In the genomic region with DNA sequence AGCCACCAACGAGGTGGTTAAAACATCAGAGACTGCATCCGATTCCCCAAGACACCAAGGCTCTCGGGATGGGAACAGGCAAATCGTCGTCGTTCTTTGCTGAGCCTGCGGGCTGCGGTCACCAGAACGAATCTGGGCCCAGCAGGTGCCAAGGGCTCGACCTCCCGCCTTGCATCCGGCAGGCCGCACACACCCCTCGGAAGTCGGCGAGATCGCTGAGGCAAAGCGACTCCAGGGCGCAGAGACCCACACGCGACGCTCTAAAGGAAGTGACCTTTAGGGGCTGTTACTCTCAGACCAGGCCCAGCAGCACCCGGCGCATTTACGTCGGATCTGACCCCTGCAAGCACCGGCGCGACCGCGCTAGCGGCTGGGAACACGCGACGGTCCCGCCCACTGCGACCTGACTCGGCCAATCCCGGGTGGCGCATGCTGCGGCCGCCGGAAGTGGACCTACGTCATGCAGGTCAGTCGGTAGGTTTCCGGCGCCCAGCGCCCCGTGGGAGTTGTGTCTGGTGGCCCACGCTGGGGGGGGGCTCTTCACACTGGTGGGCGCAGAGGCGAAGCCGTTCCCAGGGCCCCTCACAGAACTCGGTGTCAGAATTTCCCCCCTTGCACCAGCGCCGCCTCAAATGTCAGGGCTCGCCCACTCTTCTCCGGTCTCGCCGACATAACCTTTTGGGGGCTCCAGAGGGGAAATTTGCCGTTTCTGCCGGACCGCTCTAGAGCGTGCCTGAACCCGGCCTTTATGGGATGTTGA, we compare ENCODE assay signal across 1 cellular context.
A peak's percentile ranks its signal among the peaks of the same experiment; 100 is the strongest.
TF ChIP-seq lines count a peak whose summit lies in the region.

No MANE protein-coding gene starts in this region.

TF ChIP-seq in HepG2, 621 proteins besides CTCF, POLR2A, EP300 and RAD21 (continued from another document):
- TF ChIP-seq, protein P1, sequence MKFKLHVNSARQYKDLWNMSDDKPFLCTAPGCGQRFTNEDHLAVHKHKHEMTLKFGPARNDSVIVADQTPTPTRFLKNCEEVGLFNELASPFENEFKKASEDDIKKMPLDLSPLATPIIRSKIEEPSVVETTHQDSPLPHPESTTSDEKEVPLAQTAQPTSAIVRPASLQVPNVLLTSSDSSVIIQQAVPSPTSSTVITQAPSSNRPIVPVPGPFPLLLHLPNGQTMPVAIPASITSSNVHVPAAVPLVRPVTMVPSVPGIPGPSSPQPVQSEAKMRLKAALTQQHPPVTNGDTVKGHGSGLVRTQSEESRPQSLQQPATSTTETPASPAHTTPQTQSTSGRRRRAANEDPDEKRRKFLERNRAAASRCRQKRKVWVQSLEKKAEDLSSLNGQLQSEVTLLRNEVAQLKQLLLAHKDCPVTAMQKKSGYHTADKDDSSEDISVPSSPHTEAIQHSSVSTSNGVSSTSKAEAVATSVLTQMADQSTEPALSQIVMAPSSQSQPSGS (CRISPR knock-in tag; IDR thresholded peaks at IDR 0.05), result peak; percentile 62; the same call in 1 of the 2 replicates
- TF ChIP-seq MTF2 (CRISPR knock-in tag; IDR thresholded peaks at IDR 0.05; ENCODE audit: borderline replicate concordance), result no peak
- no peak for TF ChIP-seq ZFP1 (CRISPR knock-in tag; IDR thresholded peaks at IDR 0.05)
- TF ChIP-seq THAP11 (CRISPR knock-in tag; IDR thresholded peaks at IDR 0.05), result peak; percentile 95
- 0 out of 2 replicates have a peak, but pooled peaks have one; percentile 8 for TF ChIP-seq FOXA3 (CRISPR knock-in tag; IDR thresholded peaks at IDR 0.05)
- no peak for TF ChIP-seq ZNF496 (CRISPR knock-in tag; IDR thresholded peaks at IDR 0.05; ENCODE audit: insufficient replicate concordance)
- TF ChIP-seq, protein P2, sequence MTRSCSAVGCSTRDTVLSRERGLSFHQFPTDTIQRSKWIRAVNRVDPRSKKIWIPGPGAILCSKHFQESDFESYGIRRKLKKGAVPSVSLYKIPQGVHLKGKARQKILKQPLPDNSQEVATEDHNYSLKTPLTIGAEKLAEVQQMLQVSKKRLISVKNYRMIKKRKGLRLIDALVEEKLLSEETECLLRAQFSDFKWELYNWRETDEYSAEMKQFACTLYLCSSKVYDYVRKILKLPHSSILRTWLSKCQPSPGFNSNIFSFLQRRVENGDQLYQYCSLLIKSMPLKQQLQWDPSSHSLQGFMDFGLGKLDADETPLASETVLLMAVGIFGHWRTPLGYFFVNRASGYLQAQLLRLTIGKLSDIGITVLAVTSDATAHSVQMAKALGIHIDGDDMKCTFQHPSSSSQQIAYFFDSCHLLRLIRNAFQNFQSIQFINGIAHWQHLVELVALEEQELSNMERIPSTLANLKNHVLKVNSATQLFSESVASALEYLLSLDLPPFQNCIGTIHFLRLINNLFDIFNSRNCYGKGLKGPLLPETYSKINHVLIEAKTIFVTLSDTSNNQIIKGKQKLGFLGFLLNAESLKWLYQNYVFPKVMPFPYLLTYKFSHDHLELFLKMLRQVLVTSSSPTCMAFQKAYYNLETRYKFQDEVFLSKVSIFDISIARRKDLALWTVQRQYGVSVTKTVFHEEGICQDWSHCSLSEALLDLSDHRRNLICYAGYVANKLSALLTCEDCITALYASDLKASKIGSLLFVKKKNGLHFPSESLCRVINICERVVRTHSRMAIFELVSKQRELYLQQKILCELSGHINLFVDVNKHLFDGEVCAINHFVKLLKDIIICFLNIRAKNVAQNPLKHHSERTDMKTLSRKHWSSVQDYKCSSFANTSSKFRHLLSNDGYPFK (CRISPR knock-in tag; IDR thresholded peaks at IDR 0.05; ENCODE audit: borderline replicate concordance), result peak; percentile 54; the same call in 1 of the 2 replicates
- no peak for TF ChIP-seq SATB2 (CRISPR knock-in tag; IDR thresholded peaks at IDR 0.05)
- TF ChIP-seq ZNF720 (CRISPR knock-in tag; IDR thresholded peaks at IDR 0.05), result no peak
- no peak for TF ChIP-seq ZNF543 (CRISPR knock-in tag; IDR thresholded peaks at IDR 0.05)
- peak; percentile 79 for TF ChIP-seq RNF2 (conservative IDR thresholded peaks at IDR 0.05; ENCODE audit: low read depth)
- peak; percentile 86 for TF ChIP-seq SRSF1 (optimal IDR thresholded peaks at IDR 0.05; ENCODE audit: low read depth, low read length)
- TF ChIP-seq, protein P3, sequence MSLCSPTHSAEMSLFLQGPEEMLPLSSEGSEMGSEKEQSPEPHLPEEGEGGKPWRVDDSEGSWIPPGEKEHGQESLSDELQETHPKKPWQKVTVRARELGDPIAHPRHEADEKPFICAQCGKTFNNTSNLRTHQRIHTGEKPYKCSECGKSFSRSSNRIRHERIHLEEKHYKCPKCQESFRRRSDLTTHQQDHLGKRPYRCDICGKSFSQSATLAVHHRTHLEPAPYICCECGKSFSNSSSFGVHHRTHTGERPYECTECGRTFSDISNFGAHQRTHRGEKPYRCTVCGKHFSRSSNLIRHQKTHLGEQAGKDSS (CRISPR knock-in tag; IDR thresholded peaks at IDR 0.05; ENCODE audit: borderline replicate concordance, low read depth), result no peak
- TF ChIP-seq ATF1 (CRISPR knock-in tag; IDR thresholded peaks at IDR 0.05), result peak; percentile 89
- TF ChIP-seq, protein P4, sequence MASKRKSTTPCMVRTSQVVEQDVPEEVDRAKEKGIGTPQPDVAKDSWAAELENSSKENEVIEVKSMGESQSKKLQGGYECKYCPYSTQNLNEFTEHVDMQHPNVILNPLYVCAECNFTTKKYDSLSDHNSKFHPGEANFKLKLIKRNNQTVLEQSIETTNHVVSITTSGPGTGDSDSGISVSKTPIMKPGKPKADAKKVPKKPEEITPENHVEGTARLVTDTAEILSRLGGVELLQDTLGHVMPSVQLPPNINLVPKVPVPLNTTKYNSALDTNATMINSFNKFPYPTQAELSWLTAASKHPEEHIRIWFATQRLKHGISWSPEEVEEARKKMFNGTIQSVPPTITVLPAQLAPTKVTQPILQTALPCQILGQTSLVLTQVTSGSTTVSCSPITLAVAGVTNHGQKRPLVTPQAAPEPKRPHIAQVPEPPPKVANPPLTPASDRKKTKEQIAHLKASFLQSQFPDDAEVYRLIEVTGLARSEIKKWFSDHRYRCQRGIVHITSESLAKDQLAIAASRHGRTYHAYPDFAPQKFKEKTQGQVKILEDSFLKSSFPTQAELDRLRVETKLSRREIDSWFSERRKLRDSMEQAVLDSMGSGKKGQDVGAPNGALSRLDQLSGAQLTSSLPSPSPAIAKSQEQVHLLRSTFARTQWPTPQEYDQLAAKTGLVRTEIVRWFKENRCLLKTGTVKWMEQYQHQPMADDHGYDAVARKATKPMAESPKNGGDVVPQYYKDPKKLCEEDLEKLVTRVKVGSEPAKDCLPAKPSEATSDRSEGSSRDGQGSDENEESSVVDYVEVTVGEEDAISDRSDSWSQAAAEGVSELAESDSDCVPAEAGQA (IDR thresholded peaks at IDR 0.05; ENCODE audit: low read depth), result 0 out of 2 replicates have a peak, but pooled peaks have one; percentile 39
- TF ChIP-seq, protein P4 (CRISPR knock-in tag; IDR thresholded peaks at IDR 0.05; ENCODE audit: borderline replicate concordance), result no peak
- no peak for TF ChIP-seq ZNF598 (CRISPR knock-in tag; IDR thresholded peaks at IDR 0.05; ENCODE audit: borderline replicate concordance)
- no peak for TF ChIP-seq ONECUT2 (CRISPR knock-in tag; IDR thresholded peaks at IDR 0.05)
- TF ChIP-seq DMAP1 (CRISPR knock-in tag; IDR thresholded peaks at IDR 0.05), result peak; percentile 59; the same call in 1 of the 2 replicates
- no peak for TF ChIP-seq ZNF317 (CRISPR knock-in tag; IDR thresholded peaks at IDR 0.05)
- TF ChIP-seq, protein P5, sequence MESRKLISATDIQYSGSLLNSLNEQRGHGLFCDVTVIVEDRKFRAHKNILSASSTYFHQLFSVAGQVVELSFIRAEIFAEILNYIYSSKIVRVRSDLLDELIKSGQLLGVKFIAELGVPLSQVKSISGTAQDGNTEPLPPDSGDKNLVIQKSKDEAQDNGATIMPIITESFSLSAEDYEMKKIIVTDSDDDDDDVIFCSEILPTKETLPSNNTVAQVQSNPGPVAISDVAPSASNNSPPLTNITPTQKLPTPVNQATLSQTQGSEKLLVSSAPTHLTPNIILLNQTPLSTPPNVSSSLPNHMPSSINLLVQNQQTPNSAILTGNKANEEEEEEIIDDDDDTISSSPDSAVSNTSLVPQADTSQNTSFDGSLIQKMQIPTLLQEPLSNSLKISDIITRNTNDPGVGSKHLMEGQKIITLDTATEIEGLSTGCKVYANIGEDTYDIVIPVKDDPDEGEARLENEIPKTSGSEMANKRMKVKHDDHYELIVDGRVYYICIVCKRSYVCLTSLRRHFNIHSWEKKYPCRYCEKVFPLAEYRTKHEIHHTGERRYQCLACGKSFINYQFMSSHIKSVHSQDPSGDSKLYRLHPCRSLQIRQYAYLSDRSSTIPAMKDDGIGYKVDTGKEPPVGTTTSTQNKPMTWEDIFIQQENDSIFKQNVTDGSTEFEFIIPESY (CRISPR knock-in tag; IDR thresholded peaks at IDR 0.05), result no peak
- TF ChIP-seq MEF2D (CRISPR knock-in tag; IDR thresholded peaks at IDR 0.05), result peak; percentile 49; the same call in 1 of the 2 replicates
- TF ChIP-seq NAIF1 (CRISPR knock-in tag; IDR thresholded peaks at IDR 0.05; ENCODE audit: borderline replicate concordance), result no peak
- no peak for TF ChIP-seq SMAD3 (CRISPR knock-in tag; IDR thresholded peaks at IDR 0.05)
- no peak; the same call in 1 of the 2 replicates for TF ChIP-seq ISL2 (CRISPR knock-in tag; IDR thresholded peaks at IDR 0.05)
- no peak for TF ChIP-seq ZNF136 (CRISPR knock-in tag; IDR thresholded peaks at IDR 0.05; ENCODE audit: low read depth)
- no peak for TF ChIP-seq CBFB (CRISPR knock-in tag; IDR thresholded peaks at IDR 0.05)
- TF ChIP-seq, protein P6, sequence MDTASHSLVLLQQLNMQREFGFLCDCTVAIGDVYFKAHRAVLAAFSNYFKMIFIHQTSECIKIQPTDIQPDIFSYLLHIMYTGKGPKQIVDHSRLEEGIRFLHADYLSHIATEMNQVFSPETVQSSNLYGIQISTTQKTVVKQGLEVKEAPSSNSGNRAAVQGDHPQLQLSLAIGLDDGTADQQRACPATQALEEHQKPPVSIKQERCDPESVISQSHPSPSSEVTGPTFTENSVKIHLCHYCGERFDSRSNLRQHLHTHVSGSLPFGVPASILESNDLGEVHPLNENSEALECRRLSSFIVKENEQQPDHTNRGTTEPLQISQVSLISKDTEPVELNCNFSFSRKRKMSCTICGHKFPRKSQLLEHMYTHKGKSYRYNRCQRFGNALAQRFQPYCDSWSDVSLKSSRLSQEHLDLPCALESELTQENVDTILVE (CRISPR knock-in tag; IDR thresholded peaks at IDR 0.05), result peak; percentile 76; the same call in 1 of the 2 replicates
- TF ChIP-seq PCBP1 (IDR thresholded peaks at IDR 0.05; ENCODE audit: borderline replicate concordance, low read depth, low read length), result no peak
- TF ChIP-seq, protein P7, sequence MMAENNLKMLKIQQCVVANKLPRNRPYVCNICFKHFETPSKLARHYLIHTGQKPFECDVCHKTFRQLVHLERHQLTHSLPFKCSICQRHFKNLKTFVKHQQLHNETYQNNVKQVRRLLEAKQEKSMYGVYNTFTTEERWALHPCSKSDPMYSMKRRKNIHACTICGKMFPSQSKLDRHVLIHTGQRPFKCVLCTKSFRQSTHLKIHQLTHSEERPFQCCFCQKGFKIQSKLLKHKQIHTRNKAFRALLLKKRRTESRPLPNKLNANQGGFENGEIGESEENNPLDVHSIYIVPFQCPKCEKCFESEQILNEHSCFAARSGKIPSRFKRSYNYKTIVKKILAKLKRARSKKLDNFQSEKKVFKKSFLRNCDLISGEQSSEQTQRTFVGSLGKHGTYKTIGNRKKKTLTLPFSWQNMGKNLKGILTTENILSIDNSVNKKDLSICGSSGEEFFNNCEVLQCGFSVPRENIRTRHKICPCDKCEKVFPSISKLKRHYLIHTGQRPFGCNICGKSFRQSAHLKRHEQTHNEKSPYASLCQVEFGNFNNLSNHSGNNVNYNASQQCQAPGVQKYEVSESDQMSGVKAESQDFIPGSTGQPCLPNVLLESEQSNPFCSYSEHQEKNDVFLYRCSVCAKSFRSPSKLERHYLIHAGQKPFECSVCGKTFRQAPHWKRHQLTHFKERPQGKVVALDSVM (CRISPR knock-in tag; IDR thresholded peaks at IDR 0.05), result no peak
- TF ChIP-seq SIN3B (IDR thresholded peaks at IDR 0.05; ENCODE audit: low read length), result no peak
- TF ChIP-seq ZNF180 (CRISPR knock-in tag; IDR thresholded peaks at IDR 0.05; ENCODE audit: borderline replicate concordance, low read depth), result no peak
- no peak for TF ChIP-seq HOXA9 (CRISPR knock-in tag; IDR thresholded peaks at IDR 0.05; ENCODE audit: borderline replicate concordance)
- TF ChIP-seq ZZZ3 (CRISPR knock-in tag; IDR thresholded peaks at IDR 0.05; ENCODE audit: borderline replicate concordance), result no peak
- no peak for TF ChIP-seq ZNF383 (CRISPR knock-in tag; IDR thresholded peaks at IDR 0.05; ENCODE audit: borderline replicate concordance)
- no peak for TF ChIP-seq ZSCAN12 (CRISPR knock-in tag; IDR thresholded peaks at IDR 0.05)
- TF ChIP-seq, protein P8, sequence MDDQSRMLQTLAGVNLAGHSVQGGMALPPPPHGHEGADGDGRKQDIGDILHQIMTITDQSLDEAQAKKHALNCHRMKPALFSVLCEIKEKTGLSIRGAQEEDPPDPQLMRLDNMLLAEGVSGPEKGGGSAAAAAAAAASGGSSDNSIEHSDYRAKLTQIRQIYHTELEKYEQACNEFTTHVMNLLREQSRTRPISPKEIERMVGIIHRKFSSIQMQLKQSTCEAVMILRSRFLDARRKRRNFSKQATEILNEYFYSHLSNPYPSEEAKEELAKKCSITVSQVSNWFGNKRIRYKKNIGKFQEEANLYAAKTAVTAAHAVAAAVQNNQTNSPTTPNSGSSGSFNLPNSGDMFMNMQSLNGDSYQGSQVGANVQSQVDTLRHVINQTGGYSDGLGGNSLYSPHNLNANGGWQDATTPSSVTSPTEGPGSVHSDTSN (CRISPR knock-in tag; IDR thresholded peaks at IDR 0.05; ENCODE audit: borderline replicate concordance), result no peak
- TF ChIP-seq XRCC5 (optimal IDR thresholded peaks at IDR 0.05; ENCODE audit: low read length), result no peak
- TF ChIP-seq RFX3 (CRISPR knock-in tag; IDR thresholded peaks at IDR 0.05), result no peak
